In genomic region chr20:9177278-9177677, GRCh38 we compare ENCODE assay signal across 1 cellular context.
TF ChIP-seq lines count a peak whose summit lies in the region.

No MANE protein-coding gene starts in this region.

TF ChIP-seq in H1, 55 proteins besides CTCF, POLR2A, EP300 and RAD21 (continued from another document):
- TF ChIP-seq CHD7 (IDR thresholded peaks at IDR 0.05; ENCODE audit: insufficient replicate concordance, low read length) (no peak), POU5F1 (IDR thresholded peaks at IDR 0.05; ENCODE audit: low read depth, low read length) (no peak), PHF8 (conservative IDR thresholded peaks at IDR 0.05; ENCODE audit: low read depth, low read length) (no peak), NRF1 (IDR thresholded peaks at IDR 0.05; ENCODE audit: low read depth, low read length) (no peak), ASH2L (IDR thresholded peaks at IDR 0.05; ENCODE audit: low read length) (no peak), EZH2 (IDR thresholded peaks at IDR 0.05; ENCODE audit: low read depth, low read length, severe bottlenecking) (no peak), SAP30 (IDR thresholded peaks at IDR 0.05; ENCODE audit: insufficient read depth, insufficient replicate concordance, low read length) (no peak), TAF1 (IDR thresholded peaks at IDR 0.05; ENCODE audit: low read depth, low read length) (no peak)
